8 cellular contexts compared by ENCODE assay signal in the genomic region with DNA sequence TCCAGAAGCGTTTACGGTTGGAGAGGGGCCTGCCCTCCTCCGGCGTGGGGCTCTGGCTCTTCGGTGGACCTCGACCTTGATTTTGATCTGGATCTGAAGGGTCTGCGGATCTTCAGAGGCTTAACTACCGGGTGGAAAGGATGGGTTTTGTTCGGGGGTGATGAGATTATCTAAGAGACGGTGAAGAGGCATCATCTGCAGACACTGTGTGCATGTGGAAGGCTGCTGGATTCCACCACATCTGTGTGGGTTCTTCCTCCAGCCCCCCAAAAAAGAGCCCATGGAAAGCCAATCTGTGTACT. TPM values are rescaled to one million over a fixed set of nuclear protein-coding genes. Genes with fewer than 3 reads are reported as not detected.
DNase-seq lines count a peak whose midpoint lies in the region; ATAC-seq and TF ChIP-seq lines count a peak whose summit lies in the region.

No MANE protein-coding gene starts in this region.

- in situ Hi-C loops in astrocyte of the spinal cord (cut with HindIII; ENCODE audit: low sequenced_read_pairs) = no loop called here

- peaks cover 11% of the 10 kb centered on the region for H3K4me1 Mint-ChIP-seq in activated CD8-positive, alpha-beta memory T cell treated with anti-CD3 and anti-CD28 coated beads, Interleukin-2, amount 10 ng/mL, durations not matched to agents 7 days and 5 days

- no peaks in the 10 kb centered on the region for H3K9me3 ChIP-seq in right lobe of liver
- no peaks in the 10 kb centered on the region for H3K9me3 ChIP-seq in tibial artery

- WGBS in right lobe of liver (ENCODE audit: insufficient coverage, low coverage, low lambda C conversion rate, missing lambda C conversion rate) = 40% methylated on average over 3 of the region's 10 CpGs

- H3K27ac Mint-ChIP-seq in activated CD8-positive, alpha-beta memory T cell treated with anti-CD3 and anti-CD28 coated beads, Interleukin-2, amount 10 ng/mL, durations not matched to agents 7 days and 5 days = no peak overlapping the region

- H3K27me3 ChIP-seq in right lobe of liver (no peaks in the 10 kb centered on the region), tibial artery (no peaks in the 10 kb centered on the region)

- no peak for TF ChIP-seq POLR2A in right lobe of liver (IDR thresholded peaks at IDR 0.05)

- no peaks in the 10 kb centered on the region for H3K36me3 Mint-ChIP-seq in activated CD8-positive, alpha-beta memory T cell treated with anti-CD3 and anti-CD28 coated beads, Interleukin-2, amount 10 ng/mL, durations not matched to agents 7 days and 5 days

- H3K4me3 ChIP-seq in astrocyte of the spinal cord (ENCODE audit: low read depth, low read length) (peak overlapping the region; percentile 45), right lobe of liver (peak overlapping the region; percentile 74 to 84 (median 79)), tibial artery (peak overlapping the region; percentile 84 to 94)

- H3K4me1 ChIP-seq in right lobe of liver (peaks cover 0 to 17% (median 6%) of the 10 kb centered on the region in 4 donors), tibial artery (peaks cover 0 to 37% (median 23%) of the 10 kb centered on the region in 4 donors)

- peak overlapping the region; percentile 74 for H3K4me3 Mint-ChIP-seq in activated CD8-positive, alpha-beta memory T cell treated with anti-CD3 and anti-CD28 coated beads, Interleukin-2, amount 10 ng/mL, durations not matched to agents 7 days and 5 days

- H3K27ac ChIP-seq in right lobe of liver = peak overlapping the region in 2 of 3 donors; percentile 88 to 90
- peak overlapping the region; percentile 93 to 98 for H3K27ac ChIP-seq in tibial artery

- peaks cover 47% of the 10 kb centered on the region for H3K27me3 Mint-ChIP-seq in activated CD8-positive, alpha-beta memory T cell treated with anti-CD3 and anti-CD28 coated beads, Interleukin-2, amount 10 ng/mL, durations not matched to agents 7 days and 5 days

- H3K36me3 ChIP-seq in right lobe of liver = peaks cover 0 to 16% (median 0%) of the 10 kb centered on the region in 4 donors
- peaks cover 17 to 36% (median 25%) of the 10 kb centered on the region in 3 donors for H3K36me3 ChIP-seq in tibial artery

- no peak for ATAC-seq in activated CD8-positive, alpha-beta memory T cell treated with anti-CD3 and anti-CD28 coated beads, Interleukin-2, amount 10 ng/mL, durations not matched to agents 7 days and 5 days
- ATAC-seq in right lobe of liver (no peak), HG02973 (IDR thresholded peaks at IDR 0.05; ENCODE audit: unreplicated experiment) (no peak)

- H3K9me3 Mint-ChIP-seq in activated CD8-positive, alpha-beta memory T cell treated with anti-CD3 and anti-CD28 coated beads, Interleukin-2, amount 10 ng/mL, durations not matched to agents 7 days and 5 days (ENCODE audit: low read depth) = no peaks in the 10 kb centered on the region

- no peak for TF ChIP-seq CTCF in astrocyte of the spinal cord (IDR thresholded peaks at IDR 0.05; ENCODE audit: low read depth, low read length)
- TF ChIP-seq CTCF in right lobe of liver (IDR thresholded peaks at IDR 0.05) = no peak
- TF ChIP-seq CTCF in tibial artery (IDR thresholded peaks at IDR 0.05) = no peak

- no peak for DNase-seq in activated CD8-positive, alpha-beta memory T cell treated with anti-CD3 and anti-CD28 coated beads, Interleukin-2, amount 10 ng/mL, durations not matched to agents 7 days and 5 days
- DNase-seq in activated CD8-positive, alpha-beta memory T cell treated with anti-CD3 and anti-CD28 coated beads for 24 hours = no peak
- DNase-seq in astrocyte of the spinal cord (ENCODE audit: low read depth, low spot score) = no peak
- no peak for DNase-seq in right lobe of liver
- no peak for DNase-seq in tibial artery
- DNase-seq in NCI-H446 treated with DMSO at 0.1 percent for 48 hours (lab: John Stamatoyannopoulos, UW) = no peak
- DNase-seq in SHP77 (lab: John Stamatoyannopoulos, UW) = no peak

- CTCF ChIA-PET in activated CD8-positive, alpha-beta memory T cell treated with anti-CD3 and anti-CD28 coated beads, Interleukin-2, amount 10 ng/mL, durations not matched to agents 7 days and 5 days (lab: Charles Lee) = interaction anchor here (2.4 kb wide), 1 partner anchor 33 kb away, joined by 15 read pairs; no protein-coding TSS in a partner anchor

- intact Hi-C loops in right lobe of liver (cut with DNase I) = no loop called here
- intact Hi-C loops in tibial artery (cut with DNase I; ENCODE audit: low total_unique reads) = no loop called here

RNA-seq across cellular contexts. Expression of gene LGALSL, which starts 1.0 kb away (rescaled TPM):
- 1 to 10 TPM; 1.1 to 1.3 TPM for total RNA-seq in activated CD8-positive, alpha-beta memory T cell treated with anti-CD3 and anti-CD28 coated beads, Interleukin-2, amount 10 ng/mL, durations not matched to agents 7 days and 5 days
- total RNA-seq in right lobe of liver = 1 to 10 TPM; 3.2 to 8.1 (median 5.4) TPM
